In the genomic region with DNA sequence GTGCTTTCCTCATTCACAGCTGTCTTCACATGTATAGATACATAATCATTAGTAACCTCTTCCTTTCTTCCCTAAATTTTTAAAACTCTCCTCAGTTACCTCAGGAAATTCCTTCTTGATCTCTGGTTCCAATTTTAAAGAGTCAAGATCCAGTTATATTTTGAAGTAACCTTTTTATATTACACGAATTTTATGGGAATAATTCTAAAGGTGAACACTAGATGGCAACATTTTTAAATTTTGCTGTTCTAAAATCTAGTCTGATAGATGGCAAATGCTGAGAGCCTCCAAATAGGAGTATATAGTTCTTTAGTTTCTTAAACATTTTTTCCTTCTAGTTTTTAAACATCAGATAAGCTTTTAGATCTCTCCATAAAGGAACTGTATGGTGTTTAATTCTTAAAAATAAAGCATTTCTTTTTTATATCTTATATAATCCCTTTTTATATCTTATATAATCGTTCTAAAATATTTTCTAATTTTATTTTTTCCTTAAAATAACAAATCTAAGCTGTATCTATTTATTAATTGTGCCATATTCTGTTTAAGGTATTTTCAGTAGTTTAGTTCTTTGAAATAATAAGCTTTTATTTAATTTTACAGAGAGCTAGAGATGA, we compare ENCODE assay signal across 8 cellular contexts. TPM values are rescaled to one million over a fixed set of nuclear protein-coding genes. Genes with fewer than 3 reads are reported as not detected.
DNase-seq lines count a peak whose midpoint lies in the region; ATAC-seq and TF ChIP-seq lines count a peak whose summit lies in the region.

No MANE protein-coding gene starts in this region.

- no peaks in the 10 kb centered on the region for H3K9me3 Mint-ChIP-seq in effector memory CD8-positive, alpha-beta T cell

- intact Hi-C loops in heart left ventricle (cut with DNase I): loop anchor here (1.0 to 5.0 kb wide), 6 partner anchors 64 to 157 kb away; a partner anchor contains a TSS
- intact Hi-C loops in left ventricle myocardium superior (cut with micrococcal nuclease): loop anchor here (2.0 kb wide), 1 partner anchor 155 kb away; no protein-coding TSS in a partner anchor
- intact Hi-C loops in mammary epithelial cell (cut with micrococcal nuclease): loop anchor here (1.0 to 10.0 kb wide), 5 partner anchors 67 to 814 kb away; no protein-coding TSS in a partner anchor

- H3K36me3 Mint-ChIP-seq in effector memory CD8-positive, alpha-beta T cell (ENCODE audit: insufficient read depth): no peaks in the 10 kb centered on the region

- no peak for ATAC-seq in heart left ventricle
- ATAC-seq in left ventricle myocardium superior: no peak
- no peak for ATAC-seq in effector memory CD8-positive, alpha-beta T cell (replicated peaks)
- ATAC-seq in HG03045 (IDR thresholded peaks at IDR 0.05; ENCODE audit: unreplicated experiment): no peak

- H3K4me1 Mint-ChIP-seq in effector memory CD8-positive, alpha-beta T cell (ENCODE audit: low read depth in 2 of 2): no peaks in the 10 kb centered on the region

- DNase-seq in heart left ventricle: no peak
- DNase-seq in left ventricle myocardium superior: no peak
- peak; percentile 4 for DNase-seq in NCI-H2029 (lab: John Stamatoyannopoulos, UW)
- no peak for DNase-seq in mammary epithelial cell
- peak; percentile 58 for DNase-seq in middle frontal gyrus (ENCODE audit: extremely low spot score, low spot score)
- DNase-seq in NCI-H226: no peak
- DNase-seq in effector memory CD8-positive, alpha-beta T cell: no peak

- H3K27ac ChIP-seq in heart left ventricle (no peak overlapping the region), mammary epithelial cell (ENCODE audit: insufficient read depth, low read depth, low read length) (no peak overlapping the region)

- CTCF ChIA-PET in mammary epithelial cell (lab: Charles Lee; ENCODE audit: low non-redundant PET): interaction anchor here (0.7 kb wide), 1 partner anchor 71 kb away, joined by 5 read pairs; no protein-coding TSS in a partner anchor

- dilution Hi-C loops in mammary epithelial cell (cut with HindIII; ENCODE audit: low sequenced_read_pairs): loop anchor here (25.0 kb wide), 1 partner anchor 154 kb away; no protein-coding TSS in a partner anchor

- TF ChIP-seq POLR2A in heart left ventricle (IDR thresholded peaks at IDR 0.05): no peak

- H3K9me3 ChIP-seq in heart left ventricle (no peaks in the 10 kb centered on the region), mammary epithelial cell (replicated peaks; ENCODE audit: insufficient read depth, low read length) (no peaks in the 10 kb centered on the region)

- no peaks in the 10 kb centered on the region for H3K79me2 ChIP-seq in mammary epithelial cell (ENCODE audit: insufficient read depth, low read length)

- peaks cover 0 to 22% of the 10 kb centered on the region in 2 donors for H3K27me3 Mint-ChIP-seq in effector memory CD8-positive, alpha-beta T cell

- 38 to 48% (median 42%) methylated on average over 2 of the region's 2 CpGs for WGBS in heart left ventricle, 4 donors
- WGBS in mammary epithelial cell (ENCODE audit: low coverage, missing lambda C conversion rate): 17% methylated on average over 2 of the region's 2 CpGs

- H2AFZ ChIP-seq in mammary epithelial cell (ENCODE audit: low read depth, low read length): no peak overlapping the region

- H3K27ac Mint-ChIP-seq in effector memory CD8-positive, alpha-beta T cell: no peak overlapping the region

- TF ChIP-seq CTCF in heart left ventricle (IDR thresholded peaks at IDR 0.05) (peak; percentile 34 to 74 (median 59)), mammary epithelial cell (conservative IDR thresholded peaks at IDR 0.05 in 1 of 2, IDR thresholded peaks at IDR 0.05 in 1 of 2; ENCODE audit: extremely low read depth in 1 of 2, insufficient read depth in 1 of 2, low read depth in 1 of 2, low read length in 2 of 2) (peak; percentile 45)

- in situ Hi-C loops in mammary epithelial cell (cut with MboI; ENCODE audit: low sequenced_read_pairs in 2 of 2): no loop called here

- H4K20me1 ChIP-seq in mammary epithelial cell (ENCODE audit: insufficient read depth, low read length): no peaks in the 10 kb centered on the region

- H3K4me3 ChIP-seq in heart left ventricle: no peak overlapping the region
- no peak overlapping the region for H3K4me3 ChIP-seq in mammary epithelial cell (replicated peaks in 1 of 3; ENCODE audit: insufficient read depth in 1 of 3, low read depth in 2 of 3, low read length in 3 of 3)

- H3K4me1 ChIP-seq in heart left ventricle (peaks cover 0 to 24% (median 0%) of the 10 kb centered on the region in 12 donors), mammary epithelial cell (ENCODE audit: insufficient read depth, low read length) (no peaks in the 10 kb centered on the region)

- H3K36me3 ChIP-seq in heart left ventricle (no peaks in the 10 kb centered on the region), mammary epithelial cell (ENCODE audit: insufficient read depth, low read length) (no peaks in the 10 kb centered on the region)

- H3K4me3 Mint-ChIP-seq in effector memory CD8-positive, alpha-beta T cell: no peak overlapping the region

- BruUV-seq in mammary epithelial cell (replicated peaks; lab: Mats Ljungman, UMichigan): no TSS peak

- H3K27me3 ChIP-seq in heart left ventricle (no peaks in the 10 kb centered on the region), mammary epithelial cell (ENCODE audit: insufficient read depth, low read length) (no peaks in the 10 kb centered on the region)

- no peak overlapping the region for H3K9ac ChIP-seq in mammary epithelial cell (ENCODE audit: insufficient read depth, low read length)

- no peak overlapping the region for H3K4me2 ChIP-seq in mammary epithelial cell (ENCODE audit: insufficient read depth, low read depth, low read length)

RNA-seq across cellular contexts. Expression of a gene that starts 37.9 kb away (rescaled TPM):
- total RNA-seq in heart left ventricle (10 to 100 TPM in 4 of 9 donors, 1 to 10 TPM in 5; 7.4 to 32.7 (median 9.3) TPM), left ventricle myocardium superior (9.6 TPM), mammary epithelial cell (10 to 100 TPM; 68.5 to 94.7 TPM)
- polyA plus RNA-seq in heart left ventricle (10 to 100 TPM in 1 of 2 donors, 1 to 10 TPM in 1; 5.9 to 16.3 TPM), mammary epithelial cell (113 TPM)
- polyA minus RNA-seq in mammary epithelial cell: 95.7 TPM

Comparison
In these comparisons a context has a peak if more than half of its experiments do, and no peak if none do; other contexts are left out.
1. DNase-seq: peak in NCI-H2029 (single experiment) and middle frontal gyrus (single experiment); none in heart left ventricle (0 of 5), left ventricle myocardium superior (single experiment), mammary epithelial cell (single experiment), NCI-H226 (single experiment) and effector memory CD8-positive, alpha-beta T cell (0 of 3).